ENCODE assay signal across 1 cellular context in genomic region chr21:25735221-25735894, GRCh38.
TF ChIP-seq lines count a peak whose summit lies in the region.

No MANE protein-coding gene starts in this region.

TF ChIP-seq in IMR-90, 13 proteins besides CTCF, POLR2A, EP300 and RAD21:
- no peak for TF ChIP-seq CEBPB (IDR thresholded peaks at IDR 0.05; ENCODE audit: low read depth, low read length)
- peak; percentile 34; the same call in 1 of the 2 replicates for TF ChIP-seq MXI1 (IDR thresholded peaks at IDR 0.05; ENCODE audit: borderline replicate concordance, low read depth, low read length)
- 0 out of 2 replicates have a peak, but pooled peaks have one; percentile 72 for TF ChIP-seq CHD1 (IDR thresholded peaks at IDR 0.05; ENCODE audit: low read depth, low read length)
- no peak for TF ChIP-seq SMC3 (IDR thresholded peaks at IDR 0.05; ENCODE audit: low read depth, low read length)
- TF ChIP-seq BHLHE40 (IDR thresholded peaks at IDR 0.05; ENCODE audit: low read depth, low read length): no peak
- TF ChIP-seq RFX5 (IDR thresholded peaks at IDR 0.05; ENCODE audit: low read depth, low read length): no peak
- TF ChIP-seq MAZ (IDR thresholded peaks at IDR 0.05; ENCODE audit: borderline replicate concordance, low read depth, low read length): no peak
- TF ChIP-seq NFE2L2 (IDR thresholded peaks at IDR 0.05; ENCODE audit: low read depth, low read length): no peak
TF ChIP-seq in IMR-90: peak in this region for 2.
